Comparison of ENCODE assay signal across 8 cellular contexts in the genomic region with DNA sequence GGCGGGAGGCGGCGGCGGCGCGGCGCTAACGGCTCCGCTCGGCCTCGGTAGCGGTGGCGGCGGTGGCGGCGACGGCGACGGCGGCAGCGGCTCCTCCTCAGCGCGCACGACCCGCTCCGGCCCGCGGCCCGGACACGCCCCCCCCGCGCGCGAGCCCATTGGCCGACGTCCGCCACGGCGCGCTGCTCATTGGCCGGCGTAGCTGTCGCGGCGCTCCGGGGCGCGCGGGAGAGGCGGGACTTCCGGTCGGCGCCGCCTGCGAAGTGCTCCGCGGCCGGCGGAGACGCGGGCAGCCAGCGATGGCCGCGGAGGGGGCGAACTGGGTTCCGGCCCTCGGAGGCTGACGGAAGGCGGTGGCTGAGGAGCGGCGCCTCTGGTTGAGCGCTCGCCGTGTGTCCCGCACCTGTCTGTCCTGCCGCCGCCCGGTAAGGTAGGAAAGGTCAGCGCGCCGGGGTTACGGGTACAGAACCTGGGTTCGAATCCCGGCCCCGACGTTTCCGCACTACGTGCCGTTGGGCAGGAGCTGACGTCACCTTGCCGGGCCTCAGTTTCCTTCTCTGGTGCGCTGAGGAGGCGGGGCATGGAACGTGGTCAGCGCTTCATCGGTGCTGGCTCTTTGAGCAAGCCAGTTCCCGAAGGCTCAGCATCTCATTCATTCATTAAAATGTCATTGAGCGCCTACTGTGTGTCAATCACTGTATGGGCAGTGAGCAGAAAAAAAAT. TPM values are rescaled to one million over a fixed set of nuclear protein-coding genes. Genes with fewer than 3 reads are reported as not detected.
DNase-seq lines count a peak whose midpoint lies in the region; ATAC-seq and TF ChIP-seq lines count a peak whose summit lies in the region.

TSS of gene ELAVL1 (minus strand) at position 108 of the 723 bp plus-strand sequence. CDS start 13,826 bp downstream, outside the sequence.

- peaks cover 27% of the 10 kb centered on the region for H4K20me1 ChIP-seq in OCI-LY7 (ENCODE audit: insufficient read depth, low read length)

- peak within 1 kb of the TSS; percentile 99 for H3K4me2 ChIP-seq in OCI-LY7 (ENCODE audit: low read length)

- H3K9ac ChIP-seq in HUES48 (ENCODE audit: low read depth, low read length), result peak within 1 kb of the TSS; percentile 97

- peak; percentile 68 for DNase-seq in CMK (ENCODE audit: low read depth)
- peak; percentile 95 for DNase-seq in OCI-LY7 (ENCODE audit: low spot score)
- peak; percentile 86 for DNase-seq in activated T-cell treated with anti-CD3 and anti-CD28 coated beads for 24 hours (ENCODE audit: low read depth)
- DNase-seq in epithelial cell of prostate (ENCODE audit: low read depth, low spot score), result peak; percentile 57
- peak; percentile 88 for DNase-seq in mucosa of gallbladder (ENCODE audit: low spot score)
- peak; percentile 86 for DNase-seq in stimulated activated CD8-positive, alpha-beta memory T cell treated with anti-CD3 and anti-CD28 coated beads, Interleukin-4, amount 100 ng/mL, for 24 hours (ENCODE audit: low read depth)

- peak within 1 kb of the TSS; percentile 98 for H3K4me3 ChIP-seq in HUES48 (ENCODE audit: low read depth, low read length)
- peak within 1 kb of the TSS; percentile 100 for H3K4me3 ChIP-seq in OCI-LY7 (ENCODE audit: low read depth, low read length, poor library complexity, severe bottlenecking)

- H3K9me3 ChIP-seq in HUES48 (ENCODE audit: control insufficient read depth, insufficient read depth, low read length), result no peaks in the 10 kb centered on the region
- H3K9me3 ChIP-seq in OCI-LY7 (ENCODE audit: low read length), result no peaks in the 10 kb centered on the region

- peaks cover 16% of the 10 kb centered on the region for H3K4me1 ChIP-seq in HUES48 (ENCODE audit: control insufficient read depth, insufficient read depth, low read length)
- H3K4me1 ChIP-seq in OCI-LY7 (ENCODE audit: insufficient read depth, low read length, poor library complexity, severe bottlenecking), result peaks cover 26% of the 10 kb centered on the region

- H3K36me3 ChIP-seq in HUES48 (ENCODE audit: control insufficient read depth, insufficient read depth, low read length) (peaks cover 4% of the 10 kb centered on the region), OCI-LY7 (ENCODE audit: insufficient read depth, low read length) (peaks cover 17% of the 10 kb centered on the region)

- H3K27me3 ChIP-seq in HUES48 (ENCODE audit: control insufficient read depth, insufficient read depth, low read length), result no peaks in the 10 kb centered on the region

- POLR2A ChIA-PET in OCI-LY7 (lab: Charles Lee), result interaction anchor here (0.6 to 1.6 kb wide), 2 partner anchors 9 to 12 kb away, joined by 3 to 4 read pairs; no protein-coding TSS in a partner anchor

- TSS peak; percentile 83 for BruUV-seq in OCI-LY7 (replicated peaks; lab: Mats Ljungman, UMichigan)

- H2AFZ ChIP-seq in OCI-LY7 (ENCODE audit: low read length), result peak within 1 kb of the TSS; percentile 79

- CTCF ChIA-PET in OCI-LY7 (lab: Charles Lee; ENCODE audit: unreplicated experiment), result no interaction called here

- peak; percentile 62 for ATAC-seq in GM21360 (IDR thresholded peaks at IDR 0.05; ENCODE audit: unreplicated experiment)

- no peaks in the 10 kb centered on the region for H3K9me2 ChIP-seq in OCI-LY7 (ENCODE audit: insufficient read depth, low read length)

- H3K27ac ChIP-seq in HUES48 (ENCODE audit: low read depth, low read length) (peak within 1 kb of the TSS; percentile 81), OCI-LY7 (ENCODE audit: low read depth, low read length, poor library complexity, severe bottlenecking) (peak within 1 kb of the TSS; percentile 64), epithelial cell of prostate (peak within 1 kb of the TSS; percentile 70)

- H3K79me2 ChIP-seq in OCI-LY7 (ENCODE audit: insufficient read depth, low read depth, low read length), result peaks cover 53% of the 10 kb centered on the region

- intact Hi-C loops in OCI-LY7 (cut with micrococcal nuclease; ENCODE audit: unreplicated experiment), result loop anchor here (2.0 to 5.0 kb wide), 3 partner anchors 45 to 507 kb away; partner anchors contain the start of genes TIMM44 and ZNF414

- TF ChIP-seq CTCF in OCI-LY7 (conservative IDR thresholded peaks at IDR 0.05; ENCODE audit: low read length), result no peak

RNA-seq across cellular contexts. Expression of gene ELAVL1, which starts in this region (rescaled TPM):
- 43.5 and 65.4 TPM in 2 replicates for total RNA-seq in OCI-LY7 (2014; rRNA removed; shearing (Covaris generic))
- 162 and 168 TPM in 2 replicates for total RNA-seq in OCI-LY7 (2022)
- total RNA-seq in mucosa of gallbladder, result 68.9 TPM

Comparison
In these comparisons a context has a peak if more than half of its experiments do, and no peak if none do; other contexts are left out.
1. Peak in every context shown above with its lines: DNase-seq, ATAC-seq, H3K4me3 ChIP-seq and H3K27ac ChIP-seq.